12 cellular contexts compared by ENCODE assay signal in the genomic region with DNA sequence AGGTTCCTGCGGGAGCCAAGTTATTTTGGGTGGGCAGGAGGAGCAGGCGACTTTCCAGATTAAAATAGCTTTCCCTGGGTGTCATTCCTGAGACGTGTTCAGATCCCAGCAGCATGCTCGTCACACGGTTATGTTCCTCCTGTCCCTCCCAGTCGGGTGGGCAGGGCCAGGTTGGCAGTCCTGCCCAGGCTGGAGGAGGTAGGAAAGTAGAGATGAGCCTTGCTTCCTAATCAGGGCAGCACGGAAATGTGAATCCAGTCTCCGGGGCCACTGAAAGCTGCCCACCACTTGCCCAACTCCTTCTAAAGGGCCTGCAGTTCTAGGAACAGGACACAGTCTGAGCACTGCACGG.
DNase-seq lines count a peak whose midpoint lies in the region; ATAC-seq and TF ChIP-seq lines count a peak whose summit lies in the region.
"Had no signal": no experiment of that assay in that cellular context is flagged by ENCODE, and none has a peak within 500 bp of the region (broad histone marks: within the 10 kb centered on the region; RNA-seq: fewer than 3 reads in every experiment).

No MANE protein-coding gene starts in this region.

- peaks cover 18% of the 10 kb centered on the region for H3K27me3 Mint-ChIP-seq in neural progenitor cell (ENCODE audit: insufficient read depth, low read depth)

- no peak overlapping the region for H3K9ac ChIP-seq in BLaER1
- H3K9ac ChIP-seq in neural progenitor cell, result no peak overlapping the region

- H3K9me3 Mint-ChIP-seq in neural progenitor cell, result no peaks in the 10 kb centered on the region
- H3K9me3 Mint-ChIP-seq: CD8-positive, alpha-beta T cell; stimulated activated naive CD8-positive, alpha-beta T cell treated with anti-CD3 and anti-CD28 coated beads, Interleukin-15, Interleukin-2, amounts not matched to agents 100 ng/mL and 50 ng/mL, for 24 hours had no signal

- H3K4me2 ChIP-seq in BLaER1, result peak overlapping the region; percentile 43
- H3K4me2 ChIP-seq in neural progenitor cell, result no peak overlapping the region

- peaks cover 39% of the 10 kb centered on the region for H3K4me1 Mint-ChIP-seq in neural progenitor cell

- H3K9me3 ChIP-seq in BLaER1 (no peaks in the 10 kb centered on the region), MG63 (no peaks in the 10 kb centered on the region), neural progenitor cell (ENCODE audit: low read depth) (no peaks in the 10 kb centered on the region)
- H3K9me3 ChIP-seq in effector memory CD4-positive, alpha-beta T cell (ENCODE audit: control insufficient read depth, low read length), result no peaks in the 10 kb centered on the region

- H3K27me3 ChIP-seq in BLaER1 (no peaks in the 10 kb centered on the region), MG63 (no peaks in the 10 kb centered on the region), neural progenitor cell (no peaks in the 10 kb centered on the region)
- H3K27me3 ChIP-seq in effector memory CD4-positive, alpha-beta T cell (replicated peaks; ENCODE audit: control insufficient read depth, insufficient read depth, low read length, poor library complexity, severe bottlenecking), result no peaks in the 10 kb centered on the region

- H3K4me1 ChIP-seq in BLaER1, result peaks cover 40% of the 10 kb centered on the region
- no peaks in the 10 kb centered on the region for H3K4me1 ChIP-seq in neural progenitor cell
- H3K4me1 ChIP-seq in effector memory CD4-positive, alpha-beta T cell (ENCODE audit: control insufficient read depth, insufficient read depth, low read length, poor library complexity, severe bottlenecking), result no peaks in the 10 kb centered on the region

- H3K36me3 ChIP-seq in BLaER1 (no peaks in the 10 kb centered on the region), MG63 (no peaks in the 10 kb centered on the region), neural progenitor cell (no peaks in the 10 kb centered on the region)
- H3K36me3 ChIP-seq in effector memory CD4-positive, alpha-beta T cell (ENCODE audit: control insufficient read depth, insufficient read depth, low read length), result no peaks in the 10 kb centered on the region

- no peaks in the 10 kb centered on the region for H3K79me2 ChIP-seq in neural progenitor cell (ENCODE audit: low read depth)

- peak overlapping the region; percentile 66 for H3K27ac Mint-ChIP-seq in neural progenitor cell
- H3K27ac Mint-ChIP-seq: CD8-positive, alpha-beta T cell; stimulated activated naive CD8-positive, alpha-beta T cell treated with anti-CD3 and anti-CD28 coated beads, Interleukin-15, Interleukin-2, amounts not matched to agents 100 ng/mL and 50 ng/mL, for 24 hours had no signal

- no peak for ATAC-seq in GM21381 (IDR thresholded peaks at IDR 0.05; ENCODE audit: unreplicated experiment)
- ATAC-seq: CD8-positive, alpha-beta T cell had no signal

- no peaks in the 10 kb centered on the region for H3F3A ChIP-seq in neural progenitor cell (ENCODE audit: low read depth)

- no peak overlapping the region for H2AFZ ChIP-seq in neural progenitor cell (replicated peaks)

- H3K4me3 ChIP-seq in BLaER1, result no peak overlapping the region
- H3K4me3 ChIP-seq in MG63, result no peak overlapping the region
- no peak overlapping the region for H3K4me3 ChIP-seq in fibroblast of the aortic adventitia (ENCODE audit: low read depth, low read length)
- H3K4me3 ChIP-seq in neural progenitor cell, result no peak overlapping the region
- no peak overlapping the region for H3K4me3 ChIP-seq in effector memory CD4-positive, alpha-beta T cell (ENCODE audit: insufficient read depth, low read depth, low read length, poor library complexity, severe bottlenecking)

- no peak overlapping the region for H3K4me3 Mint-ChIP-seq in neural progenitor cell
- H3K4me3 Mint-ChIP-seq: CD8-positive, alpha-beta T cell; stimulated activated naive CD8-positive, alpha-beta T cell treated with anti-CD3 and anti-CD28 coated beads, Interleukin-15, Interleukin-2, amounts not matched to agents 100 ng/mL and 50 ng/mL, for 24 hours had no signal

- DNase-seq in MG63, result peak; percentile 74
- peak; percentile 55 for DNase-seq in fibroblast of the aortic adventitia (ENCODE audit: low read depth)
- DNase-seq in neural progenitor cell (ENCODE audit: low spot score), result no peak
- no peak for DNase-seq in Kasumi-1 (lab: John Stamatoyannopoulos, UW)
- no peak for DNase-seq in effector memory CD4-positive, alpha-beta T cell
- DNase-seq in activated effector memory CD4-positive, alpha-beta T cell treated with anti-CD3 and anti-CD28 coated beads, Interleukin-2, amount 50 U/mL, for 16 hours, result no peak
- DNase-seq: amniotic stem cell; CD8-positive, alpha-beta T cell; T1000 had no signal

- H4K20me1 ChIP-seq in BLaER1 (no peaks in the 10 kb centered on the region), neural progenitor cell (ENCODE audit: low read depth) (no peaks in the 10 kb centered on the region)

- TF ChIP-seq CTCF in fibroblast of the aortic adventitia (IDR thresholded peaks at IDR 0.05; ENCODE audit: insufficient read depth, low read length) (no peak), neural progenitor cell (IDR thresholded peaks at IDR 0.05) (no peak)

- H3K36me3 Mint-ChIP-seq in neural progenitor cell, result no peaks in the 10 kb centered on the region
- H3K36me3 Mint-ChIP-seq: CD8-positive, alpha-beta T cell had no signal

- 0 out of 2 replicates have a peak overlapping the region, but pooled peaks have one; percentile 46 for H3K27ac ChIP-seq in BLaER1
- H3K27ac ChIP-seq in neural progenitor cell, result no peak overlapping the region
- H3K27ac ChIP-seq in effector memory CD4-positive, alpha-beta T cell (ENCODE audit: insufficient read depth, low read length, poor library complexity, severe bottlenecking), result no peak overlapping the region

Comparison
In these comparisons a context has a peak if more than half of its experiments do, and no peak if none do; other contexts are left out.
1. DNase-seq: peak in MG63 (single experiment) and fibroblast of the aortic adventitia (single experiment); none in neural progenitor cell (single experiment), Kasumi-1 (0 of 2), effector memory CD4-positive, alpha-beta T cell (0 of 3) and activated effector memory CD4-positive, alpha-beta T cell treated with anti-CD3 and anti-CD28 coated beads, Interleukin-2, amount 50 U/mL, for 16 hours (single experiment).